ENCODE assay signal across 21 cellular contexts in the genomic region with DNA sequence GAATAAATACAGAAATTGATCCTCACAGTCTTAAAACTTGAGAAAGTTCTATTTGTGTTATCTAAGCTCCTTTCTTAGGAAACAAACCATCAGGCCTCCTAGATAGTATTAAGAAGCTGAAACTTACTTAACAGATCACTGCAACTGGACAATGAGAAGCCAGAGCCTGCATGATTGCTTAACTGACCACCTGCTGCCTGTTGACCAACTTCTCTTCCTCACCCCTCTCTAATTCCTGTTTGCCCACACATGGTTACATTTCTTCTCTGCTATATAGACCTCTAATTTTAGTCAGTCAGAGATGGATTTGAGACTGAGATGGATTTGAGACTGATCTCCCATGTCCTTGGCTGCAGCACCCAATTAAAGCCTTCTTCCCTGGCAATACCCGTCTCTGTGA. TPM values are rescaled to one million over a fixed set of nuclear protein-coding genes. Genes with fewer than 3 reads are reported as not detected.
A peak's percentile ranks its signal among the peaks of the same experiment; 100 is the strongest.
DNase-seq lines count a peak whose midpoint lies in the region; ATAC-seq and TF ChIP-seq lines count a peak whose summit lies in the region.
"Had no signal": no experiment of that assay in that cellular context is flagged by ENCODE, and none has a peak within 500 bp of the region (broad histone marks: within the 10 kb centered on the region; RNA-seq: fewer than 3 reads in every experiment).

No MANE protein-coding gene starts in this region.

- WGBS in psoas muscle, 3 donors = 40 to 94% (median 66%) methylated on average over 1 of the region's 1 CpG

- peak overlapping the region; percentile 25 for H3K27ac Mint-ChIP-seq in Calu3 (ENCODE audit: unreplicated experiment)
- H3K27ac Mint-ChIP-seq in dendritic cell treated with granulocyte-macrophage colony-stimulating factor and Interleukin-4, amounts not matched to agents 40 ng/mL and 50 ng/mL, for 4 days = peak overlapping the region; percentile 30

- peaks cover 7% of the 10 kb centered on the region for H3K9me3 ChIP-seq in psoas muscle
- H3K9me3 ChIP-seq: SJSA1, transverse colon had no signal

- peaks cover 9% of the 10 kb centered on the region for H3K4me1 ChIP-seq in psoas muscle
- H3K4me1 ChIP-seq: SJSA1 had no signal

- peaks cover 9% of the 10 kb centered on the region for H3K36me3 Mint-ChIP-seq in Calu3 (ENCODE audit: insufficient read depth, unreplicated experiment)
- H3K36me3 Mint-ChIP-seq in dendritic cell treated with granulocyte-macrophage colony-stimulating factor and Interleukin-4, amounts not matched to agents 40 ng/mL and 50 ng/mL, for 4 days (ENCODE audit: low read depth) = peaks cover 57% of the 10 kb centered on the region

- peaks cover 15% of the 10 kb centered on the region for H3K4me1 Mint-ChIP-seq in Calu3 (ENCODE audit: low read depth, unreplicated experiment)
- H3K4me1 Mint-ChIP-seq in dendritic cell treated with granulocyte-macrophage colony-stimulating factor and Interleukin-4, amounts not matched to agents 40 ng/mL and 50 ng/mL, for 4 days (ENCODE audit: low read depth) = peaks cover 47% of the 10 kb centered on the region

- intact Hi-C loops in Calu3 (cut with micrococcal nuclease; ENCODE audit: unreplicated experiment) = no loop called here
- intact Hi-C loops in dendritic cell treated with granulocyte-macrophage colony-stimulating factor and Interleukin-4, amounts not matched to agents 40 ng/mL and 50 ng/mL, for 4 days (cut with micrococcal nuclease) = no loop called here
- intact Hi-C loops in psoas muscle (cut with DNase I) = no loop called here

- no peaks in the 10 kb centered on the region for H3K27me3 ChIP-seq in psoas muscle (ENCODE audit: insufficient read depth in 3 of 3, low read length in 2 of 3)
- H3K27me3 ChIP-seq: SJSA1, transverse colon had no signal

- ATAC-seq in psoas muscle (peak; percentile 92 to 98 (median 96)), HG02588 (IDR thresholded peaks at IDR 0.05; ENCODE audit: unreplicated experiment) (no peak), HG03520 (IDR thresholded peaks at IDR 0.05; ENCODE audit: unreplicated experiment) (no peak)
- ATAC-seq: effector memory CD8-positive, alpha-beta T cell; PC-3; right cardiac atrium had no signal

- no peak overlapping the region for H3K4me3 Mint-ChIP-seq in Calu3 (ENCODE audit: low read depth, unreplicated experiment)
- no peak overlapping the region for H3K4me3 Mint-ChIP-seq in dendritic cell treated with granulocyte-macrophage colony-stimulating factor and Interleukin-4, amounts not matched to agents 40 ng/mL and 50 ng/mL, for 4 days
- H3K4me3 Mint-ChIP-seq: effector memory CD8-positive, alpha-beta T cell had no signal

- H3K36me3 ChIP-seq in psoas muscle (ENCODE audit: insufficient read depth in 1 of 2, low read depth in 1 of 2) = peaks cover 0 to 13% of the 10 kb centered on the region in 2 donors
- H3K36me3 ChIP-seq: SJSA1, transverse colon had no signal

- no peaks in the 10 kb centered on the region for H3K27me3 Mint-ChIP-seq in Calu3 (ENCODE audit: unreplicated experiment)
- H3K27me3 Mint-ChIP-seq in dendritic cell treated with granulocyte-macrophage colony-stimulating factor and Interleukin-4, amounts not matched to agents 40 ng/mL and 50 ng/mL, for 4 days = no peaks in the 10 kb centered on the region
- H3K27me3 Mint-ChIP-seq: effector memory CD8-positive, alpha-beta T cell had no signal

- TF ChIP-seq CTCF in Calu3 (IDR thresholded peaks at IDR 0.05; ENCODE audit: unreplicated experiment) = no peak
- no peak for TF ChIP-seq CTCF in psoas muscle (IDR thresholded peaks at IDR 0.05)

- peak overlapping the region; percentile 86 for H3K27ac ChIP-seq in psoas muscle
- H3K27ac ChIP-seq: SJSA1, transverse colon had no signal

- H3K9me3 Mint-ChIP-seq in Calu3 (ENCODE audit: low read depth, unreplicated experiment) = peaks cover 5% of the 10 kb centered on the region
- peaks cover 24% of the 10 kb centered on the region for H3K9me3 Mint-ChIP-seq in dendritic cell treated with granulocyte-macrophage colony-stimulating factor and Interleukin-4, amounts not matched to agents 40 ng/mL and 50 ng/mL, for 4 days
- H3K9me3 Mint-ChIP-seq: effector memory CD8-positive, alpha-beta T cell had no signal

- CTCF ChIA-PET in Calu3 (lab: Charles Lee) = interaction anchor here (1.3 to 1.7 kb wide), 2 partner anchors 45 to 76 kb away, joined by 4 to 8 read pairs; a partner anchor contains a TSS

- BruUV-seq in Calu3 (replicated peaks; lab: Mats Ljungman, UMichigan) = no TSS peak

- no peak overlapping the region for H3K4me3 ChIP-seq in psoas muscle
- H3K4me3 ChIP-seq: SJSA1, transverse colon had no signal

- no peak for DNase-seq in Calu3
- DNase-seq in NOMO-1 treated with DMSO at 0.1 percent for 48 hours (lab: John Stamatoyannopoulos, UW; ENCODE audit: unreplicated experiment) = peak; percentile 68
- peak; percentile 32 to 57 for DNase-seq in psoas muscle
- DNase-seq in activated CD4-positive, alpha-beta T cell treated with anti-CD3 and anti-CD28 coated beads for 48 hours = no peak
- DNase-seq in DMS79 treated with DMSO at 0.1 percent for 48 hours (lab: John Stamatoyannopoulos, UW) = no peak
- DNase-seq: activated CD4-positive, alpha-beta T cell treated with anti-CD3 and anti-CD28 coated beads for 1 hour; central memory CD4-positive, alpha-beta T cell; effector memory CD8-positive, alpha-beta T cell; GOT3; hypothalamus; KBM-7; NCI-H1105; NCI-H526; PC-3; right cardiac atrium; stimulated activated naive CD4-positive, alpha-beta T cell treated with Interleukin-2 at 50 U/mL for 16 hours; transverse colon had no signal

RNA-seq across cellular contexts. Expression of a gene that starts 13.5 kb away (rescaled TPM):
- total RNA-seq in Calu3 (2022) (54.5 and 54.6 TPM in 2 replicates), psoas muscle (100 to 1,000 TPM in 1 of 4 donors, 10 to 100 TPM in 3; 63.5 to 112 (median 82.8) TPM)
- 10 to 100 TPM; 28.3 to 88.9 (median 40.2) TPM for polyA plus RNA-seq in psoas muscle

RNA-seq across cellular contexts. Expression of a gene that starts 13.6 kb away (rescaled TPM):
- total RNA-seq in Calu3 (2022) (2.9 and 3.1 TPM in 2 replicates), psoas muscle (10 to 100 TPM in 1 of 4 donors, 1 to 10 TPM in 3; 2.5 to 10.7 (median 4.6) TPM)
- polyA plus RNA-seq in psoas muscle = 10 to 100 TPM in 1 of 3 donors, 1 to 10 TPM in 2; 6.1 to 15.0 (median 8.7) TPM
- total RNA-seq: SJSA1 had no signal

Comparison
In these comparisons a context has a peak if more than half of its experiments do, and no peak if none do; other contexts are left out.
1. DNase-seq: peak in NOMO-1 treated with DMSO at 0.1 percent for 48 hours (single experiment) and psoas muscle (2 of 2); none in Calu3 (single experiment), activated CD4-positive, alpha-beta T cell treated with anti-CD3 and anti-CD28 coated beads for 48 hours (single experiment) and DMS79 treated with DMSO at 0.1 percent for 48 hours (single experiment).
2. ATAC-seq: peak in psoas muscle (4 of 4); none in HG02588 (single experiment) and HG03520 (single experiment).